In the genomic region with DNA sequence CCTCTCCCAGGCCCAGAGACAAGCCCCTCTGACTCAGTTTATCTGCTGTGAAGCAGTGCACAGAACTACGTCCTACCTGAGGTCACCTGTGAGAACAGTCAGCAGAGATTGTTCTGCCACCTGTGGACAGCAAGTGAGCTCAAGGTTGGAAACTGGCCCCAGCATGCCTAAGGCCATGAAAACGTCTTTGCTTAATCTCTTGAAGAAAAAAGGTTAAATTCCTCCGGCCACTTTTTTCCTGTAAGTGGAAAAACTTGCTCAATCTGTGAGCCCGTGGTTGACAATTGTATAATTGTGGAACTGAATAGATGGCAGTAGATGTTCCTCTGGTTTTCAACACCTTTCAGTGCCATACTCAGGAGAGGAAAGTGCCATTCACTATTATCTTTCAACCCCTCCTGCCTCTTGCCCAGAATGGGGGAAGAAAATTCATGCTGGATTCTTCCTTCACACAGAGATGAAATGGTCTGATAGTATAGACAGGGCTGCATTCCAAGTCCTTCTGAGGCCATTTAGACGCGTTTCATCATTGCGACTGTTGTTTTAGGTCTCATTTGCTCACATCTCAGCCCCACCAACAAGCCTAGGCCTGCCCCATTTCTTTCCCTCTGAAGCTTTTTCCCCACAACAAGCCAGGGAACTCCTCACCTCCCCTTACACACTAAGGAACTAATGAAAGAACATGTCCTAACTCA, we compare ENCODE assay signal across 1 cellular context.
TF ChIP-seq lines count a peak whose summit lies in the region.

No MANE protein-coding gene starts in this region.

TF ChIP-seq in K562, 482 proteins besides CTCF, POLR2A, EP300 and RAD21 (continued from another document):
- TF ChIP-seq, protein P1, sequence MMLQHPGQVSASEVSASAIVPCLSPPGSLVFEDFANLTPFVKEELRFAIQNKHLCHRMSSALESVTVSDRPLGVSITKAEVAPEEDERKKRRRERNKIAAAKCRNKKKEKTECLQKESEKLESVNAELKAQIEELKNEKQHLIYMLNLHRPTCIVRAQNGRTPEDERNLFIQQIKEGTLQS (IDR thresholded peaks at IDR 0.05), result peak; percentile 22; the same call in 1 of the 2 replicates
- TF ChIP-seq, protein P1 (CRISPR knock-in tag; conservative IDR thresholded peaks at IDR 0.05), result no peak
- peak; percentile 59 for TF ChIP-seq CEBPB (tag; IDR thresholded peaks at IDR 0.05)
- 0 out of 2 replicates have a peak, but pooled peaks have one; percentile 41 for TF ChIP-seq ZNF175 (CRISPR knock-in tag; IDR thresholded peaks at IDR 0.05; ENCODE audit: low read depth)
- TF ChIP-seq, protein P2, sequence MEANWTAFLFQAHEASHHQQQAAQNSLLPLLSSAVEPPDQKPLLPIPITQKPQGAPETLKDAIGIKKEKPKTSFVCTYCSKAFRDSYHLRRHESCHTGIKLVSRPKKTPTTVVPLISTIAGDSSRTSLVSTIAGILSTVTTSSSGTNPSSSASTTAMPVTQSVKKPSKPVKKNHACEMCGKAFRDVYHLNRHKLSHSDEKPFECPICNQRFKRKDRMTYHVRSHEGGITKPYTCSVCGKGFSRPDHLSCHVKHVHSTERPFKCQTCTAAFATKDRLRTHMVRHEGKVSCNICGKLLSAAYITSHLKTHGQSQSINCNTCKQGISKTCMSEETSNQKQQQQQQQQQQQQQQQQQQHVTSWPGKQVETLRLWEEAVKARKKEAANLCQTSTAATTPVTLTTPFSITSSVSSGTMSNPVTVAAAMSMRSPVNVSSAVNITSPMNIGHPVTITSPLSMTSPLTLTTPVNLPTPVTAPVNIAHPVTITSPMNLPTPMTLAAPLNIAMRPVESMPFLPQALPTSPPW (CRISPR knock-in tag; IDR thresholded peaks at IDR 0.05), result peak; percentile 33; the same call in 1 of the 2 replicates
- TF ChIP-seq CHD4 (IDR thresholded peaks at IDR 0.05; ENCODE audit: insufficient read depth, insufficient replicate concordance, low read depth, low read length, poor library complexity, severe bottlenecking), result no peak
TF ChIP-seq in K562: peak in this region for 14.
